9 cellular contexts compared by ENCODE assay signal in genomic region chr9:98146101-98146991, GRCh38. TPM values are rescaled to one million over a fixed set of nuclear protein-coding genes. Genes with fewer than 3 reads are reported as not detected.
A peak's percentile ranks its signal among the peaks of the same experiment; 100 is the strongest.
DNase-seq lines count a peak whose midpoint lies in the region; ATAC-seq and TF ChIP-seq lines count a peak whose summit lies in the region.
"Had no signal": no experiment of that assay in that cellular context is flagged by ENCODE, and none has a peak within 500 bp of the region (broad histone marks: within the 10 kb centered on the region; RNA-seq: fewer than 3 reads in every experiment).

No MANE protein-coding gene starts in this region.

- H3K4me1 Mint-ChIP-seq in GM23338 = peaks cover 6% of the 10 kb centered on the region; the same call in 2 of the 3 replicates
- H3K4me1 Mint-ChIP-seq: activated naive CD4-positive, alpha-beta T cell treated with anti-CD3 and anti-CD28 coated beads, Interleukin-2, amount 50 U/mL, for 24 hours had no signal

- no peaks in the 10 kb centered on the region; the same call in 1 of the 2 replicates for H3F3A ChIP-seq in GM23338 (replicated peaks; ENCODE audit: low read depth)

- ATAC-seq in GM23338 = peak; percentile 69
- peak; percentile 82 for ATAC-seq in upper lobe of right lung
- no peak for ATAC-seq in HG02970 (IDR thresholded peaks at IDR 0.05; ENCODE audit: low FRiP score, unreplicated experiment)

- H3K9me3 ChIP-seq in BLaER1 = no peaks in the 10 kb centered on the region
- H3K9me3 ChIP-seq in left ventricle myocardium inferior (replicated peaks) = peaks cover 3% of the 10 kb centered on the region
- no peaks in the 10 kb centered on the region for H3K9me3 ChIP-seq in upper lobe of right lung

- TF ChIP-seq CTCF in GM23338 (conservative IDR thresholded peaks at IDR 0.05; ENCODE audit: low read depth in 2 of 2) = no peak
- no peak for TF ChIP-seq CTCF in left ventricle myocardium inferior (IDR thresholded peaks at IDR 0.05; ENCODE audit: borderline replicate concordance)
- no peak for TF ChIP-seq CTCF in upper lobe of right lung (IDR thresholded peaks at IDR 0.05)

- no peaks in the 10 kb centered on the region for H3K79me2 ChIP-seq in GM23338 (replicated peaks; ENCODE audit: insufficient read depth)

- H3K4me2 ChIP-seq in BLaER1 = peak overlapping the region; percentile 37
- no peak overlapping the region for H3K4me2 ChIP-seq in GM23338

- peak overlapping the region; percentile 43; the same call in 1 of the 2 replicates for H3K27ac ChIP-seq in BLaER1
- no peak overlapping the region for H3K27ac ChIP-seq in GM23338 (ENCODE audit: low read depth)
- no peak overlapping the region for H3K27ac ChIP-seq in left ventricle myocardium inferior (replicated peaks)
- peak overlapping the region; percentile 93 for H3K27ac ChIP-seq in upper lobe of right lung

- H3K4me1 ChIP-seq in BLaER1 (peaks cover 10% of the 10 kb centered on the region), GM23338 (ENCODE audit: insufficient read depth) (no peaks in the 10 kb centered on the region), left ventricle myocardium inferior (no peaks in the 10 kb centered on the region), upper lobe of right lung (peaks cover 29% of the 10 kb centered on the region)

- H4K20me1 ChIP-seq in BLaER1 = no peaks in the 10 kb centered on the region
- 0 out of 2 replicates have a peak, but pooled peaks cover 4% of the 10 kb centered on the region for H4K20me1 ChIP-seq in GM23338 (replicated peaks; ENCODE audit: insufficient read depth)

- peak overlapping the region; percentile 38; the same call in 1 of the 2 replicates for H3K9ac ChIP-seq in BLaER1

- H3K27ac Mint-ChIP-seq in GM23338 = no peak overlapping the region
- H3K27ac Mint-ChIP-seq: activated naive CD4-positive, alpha-beta T cell treated with anti-CD3 and anti-CD28 coated beads, Interleukin-2, amount 50 U/mL, for 24 hours had no signal

- no peaks in the 10 kb centered on the region for H3K9me2 ChIP-seq in GM23338 (ENCODE audit: insufficient read depth)

- H3K9me3 Mint-ChIP-seq in GM23338 = no peaks in the 10 kb centered on the region
- H3K9me3 Mint-ChIP-seq: activated naive CD4-positive, alpha-beta T cell treated with anti-CD3 and anti-CD28 coated beads, Interleukin-2, amount 50 U/mL, for 24 hours had no signal

- no peaks in the 10 kb centered on the region for H3K27me3 ChIP-seq in BLaER1
- H3K27me3 ChIP-seq in GM23338 (ENCODE audit: insufficient read depth) = no peaks in the 10 kb centered on the region
- H3K27me3 ChIP-seq in left ventricle myocardium inferior (ENCODE audit: low read depth) = peaks cover 5% of the 10 kb centered on the region
- H3K27me3 ChIP-seq in upper lobe of right lung = no peaks in the 10 kb centered on the region

- no peak for DNase-seq in GM23338 (ENCODE audit: low spot score)
- DNase-seq in NOMO-1 treated with dmso at 0.1 percent for 144 hours (lab: John Stamatoyannopoulos, UW; ENCODE audit: unreplicated experiment) = peak; percentile 80
- peak; percentile 29 for DNase-seq in left ventricle myocardium inferior
- peak; percentile 96 for DNase-seq in upper lobe of right lung
- DNase-seq in NCI-H748 treated with DMSO at 0.1 percent for 48 hours (lab: John Stamatoyannopoulos, UW) = no peak
- DNase-seq in stimulated activated CD4-positive, alpha-beta T cell treated with anti-CD3 and anti-CD28 coated beads, Interleukin-15, amount 100 ng/mL, for 24 hours = no peak

- H2AFZ ChIP-seq in GM23338 = no peak overlapping the region

- no peaks in the 10 kb centered on the region; the same call in 2 of the 3 replicates for H3K36me3 Mint-ChIP-seq in GM23338 (ENCODE audit: low read depth)

- intact Hi-C loops in left ventricle myocardium inferior (cut with micrococcal nuclease) = no loop called here
- intact Hi-C loops in upper lobe of right lung (cut with DNase I) = no loop called here

- H3K27me3 Mint-ChIP-seq in GM23338 (ENCODE audit: insufficient read depth, low read depth, poor library complexity) = peaks cover 7% of the 10 kb centered on the region
- H3K27me3 Mint-ChIP-seq: activated naive CD4-positive, alpha-beta T cell treated with anti-CD3 and anti-CD28 coated beads, Interleukin-2, amount 50 U/mL, for 24 hours had no signal

- H3K4me3 ChIP-seq in BLaER1 = no peak overlapping the region
- H3K4me3 ChIP-seq in GM23338 = no peak overlapping the region
- no peak overlapping the region for H3K4me3 ChIP-seq in left ventricle myocardium inferior
- no peak overlapping the region for H3K4me3 ChIP-seq in upper lobe of right lung

- H3K4me3 Mint-ChIP-seq in GM23338 = no peak overlapping the region
- H3K4me3 Mint-ChIP-seq: activated naive CD4-positive, alpha-beta T cell treated with anti-CD3 and anti-CD28 coated beads, Interleukin-2, amount 50 U/mL, for 24 hours had no signal

- no peaks in the 10 kb centered on the region for H3K36me3 ChIP-seq in BLaER1
- H3K36me3 ChIP-seq in GM23338 (ENCODE audit: insufficient read depth) = no peaks in the 10 kb centered on the region
- no peaks in the 10 kb centered on the region for H3K36me3 ChIP-seq in left ventricle myocardium inferior
- H3K36me3 ChIP-seq in upper lobe of right lung = no peaks in the 10 kb centered on the region

TF ChIP-seq in GM23338, 12 proteins besides CTCF, POLR2A, EP300 and RAD21:
- TF ChIP-seq EZH2 (IDR thresholded peaks at IDR 0.05; ENCODE audit: low read depth, unreplicated experiment) (no peak), CREB1 (CRISPR knock-in tag; IDR thresholded peaks at IDR 0.05; ENCODE audit: low read depth) (no peak)

RNA-seq across cellular contexts. Expression of gene TRIM14, which starts 27.3 kb away (rescaled TPM):
- 17.4 and 25.3 TPM in 2 replicates for total RNA-seq in GM23338 (2014; rRNA removed; shearing (Covaris generic))
- 14.9 and 17.2 TPM in 2 replicates for polyA plus RNA-seq in GM23338 (2016; fragmentation: Nextera tagmentation; extraction: Ambion mirVana)
- total RNA-seq in left ventricle myocardium inferior (4.1 TPM), upper lobe of right lung (38.7 TPM)

RNA-seq across cellular contexts. Expression of gene CORO2A, which starts 46.1 kb away (rescaled TPM):
- 26.9 and 27.6 TPM in 2 replicates for total RNA-seq in GM23338 (2014; rRNA removed; shearing (Covaris generic))
- 12.9 TPM in 2 replicates for polyA plus RNA-seq in GM23338 (2016; fragmentation: Nextera tagmentation; extraction: Ambion mirVana)
- total RNA-seq in left ventricle myocardium inferior (0.14 TPM), upper lobe of right lung (20.0 TPM)

Comparison
In these comparisons a context has a peak if more than half of its experiments do, and no peak if none do; other contexts are left out.
1. H3K27ac ChIP-seq: peak in BLaER1 (single experiment) and upper lobe of right lung (single experiment); none in GM23338 (single experiment) and left ventricle myocardium inferior (single experiment).
2. DNase-seq: peak in NOMO-1 treated with dmso at 0.1 percent for 144 hours (single experiment), left ventricle myocardium inferior (single experiment) and upper lobe of right lung (single experiment); none in GM23338 (single experiment), NCI-H748 treated with DMSO at 0.1 percent for 48 hours (single experiment) and stimulated activated CD4-positive, alpha-beta T cell treated with anti-CD3 and anti-CD28 coated beads, Interleukin-15, amount 100 ng/mL, for 24 hours (single experiment).
3. RNA of gene CORO2A, which starts 46.1 kb away (total RNA-seq): 26.9 to 27.6 TPM in GM23338 and 20.0 TPM in upper lobe of right lung (single experiment); 0.14 TPM in left ventricle myocardium inferior (single experiment); every median in the first group is over 10 times any median in the second.